ENCODE assay signal across 22 cellular contexts in the genomic region with DNA sequence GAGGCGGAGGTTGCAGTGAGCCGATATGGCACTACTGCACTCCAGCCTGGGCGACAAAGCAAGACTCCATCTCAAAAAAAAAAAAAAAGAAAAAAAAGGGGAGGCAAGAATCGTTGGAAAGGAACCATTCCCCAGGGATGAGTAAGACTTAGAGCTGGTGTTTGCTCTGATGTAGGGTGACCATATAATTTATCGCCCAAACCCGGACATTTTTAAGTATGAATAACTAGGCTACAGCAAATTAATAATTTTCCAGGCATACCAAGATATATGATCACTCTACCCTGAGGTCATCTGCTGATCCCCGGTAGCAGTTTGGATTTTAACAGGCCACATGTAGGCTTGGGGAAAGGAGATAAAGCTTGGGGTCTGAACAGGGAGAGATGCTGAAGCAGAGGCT.
DNase-seq lines count a peak whose midpoint lies in the region; ATAC-seq, FAIRE-seq and TF ChIP-seq lines count a peak whose summit lies in the region.
"Had no signal": no experiment of that assay in that cellular context is flagged by ENCODE, and none has a peak within 500 bp of the region (broad histone marks: within the 10 kb centered on the region; RNA-seq: fewer than 3 reads in every experiment).

No MANE protein-coding gene starts in this region.

- peak in 1 of 2 experiments; percentile 12 for DNase-seq in A549 (ENCODE audit: low read depth in 1 of 2, low spot score in 1 of 2)
- peak; percentile 7 for DNase-seq in H54 (ENCODE audit: insufficient read length, low spot score)
- DNase-seq in M059J (ENCODE audit: low read depth): peak; percentile 36
- peak; percentile 48 for DNase-seq in astrocyte (ENCODE audit: low read depth)
- DNase-seq in stimulated activated naive CD8-positive, alpha-beta T cell treated with anti-CD3 and anti-CD28 coated beads, Interleukin-15, amount 100 ng/mL, for 72 hours: no peak
- DNase-seq in LoVo (ENCODE audit: low spot score): no peak
- no peak for DNase-seq in midbrain (lab: John Stamatoyannopoulos, UW)
- DNase-seq: 8988T; BE2C; CD4-positive, CD25-positive, alpha-beta regulatory T cell; COR-L47; GOT3; Kasumi-1; NCI-H1092 treated with DMSO at 0.1 percent for 48 hours; NCI-H146; NCI-H2029 treated with DMSO at 0.1 percent for 48 hours; NCI-H446 treated with DMSO at 0.1 percent for 48 hours; Peyer's patch; Right ventricle myocardium superior had no signal

- TF ChIP-seq EP300 in A549 (IDR thresholded peaks at IDR 0.05): no peak

- no peaks in the 10 kb centered on the region for H3K79me2 ChIP-seq in astrocyte (ENCODE audit: insufficient read depth, low read length)

- 45% methylated on average over 7 of the region's 7 CpGs for WGBS in A549 (ENCODE audit: missing lambda C conversion rate)

- no peak overlapping the region for H3K4me3 Mint-ChIP-seq in astrocyte (ENCODE audit: unreplicated experiment)
- H3K4me3 Mint-ChIP-seq in stimulated activated naive CD8-positive, alpha-beta T cell treated with anti-CD3 and anti-CD28 coated beads, Interleukin-15, amount 100 ng/mL, for 72 hours: no peak overlapping the region
- H3K4me3 Mint-ChIP-seq: CD4-positive, CD25-positive, alpha-beta regulatory T cell had no signal

- no peaks in the 10 kb centered on the region for H3K27me3 Mint-ChIP-seq in astrocyte (ENCODE audit: low read depth, unreplicated experiment)
- no peaks in the 10 kb centered on the region for H3K27me3 Mint-ChIP-seq in stimulated activated naive CD8-positive, alpha-beta T cell treated with anti-CD3 and anti-CD28 coated beads, Interleukin-15, amount 100 ng/mL, for 72 hours
- H3K27me3 Mint-ChIP-seq: CD4-positive, CD25-positive, alpha-beta regulatory T cell had no signal

- no peaks in the 10 kb centered on the region for H3K36me3 Mint-ChIP-seq in astrocyte (ENCODE audit: low read depth, unreplicated experiment)
- H3K36me3 Mint-ChIP-seq: CD4-positive, CD25-positive, alpha-beta regulatory T cell had no signal

- H3K4me1 ChIP-seq in A549: peaks cover 10% of the 10 kb centered on the region; the same call in 1 of the 3 replicates
- H3K4me1 ChIP-seq in astrocyte (ENCODE audit: insufficient read depth, low read length): no peaks in the 10 kb centered on the region
- H3K4me1 ChIP-seq: BE2C, Peyer's patch had no signal

- CTCF ChIA-PET in A549 (lab: Yijun Ruan, JAX): no interaction called here

- H4K20me1 ChIP-seq in astrocyte (ENCODE audit: insufficient read depth, low read length): no peaks in the 10 kb centered on the region

- H3K9me3 ChIP-seq in A549 (no peaks in the 10 kb centered on the region), astrocyte (ENCODE audit: insufficient read depth, low read depth, low read length) (no peaks in the 10 kb centered on the region)
- H3K9me3 ChIP-seq: BE2C, Peyer's patch had no signal

- H2AFZ ChIP-seq in astrocyte (ENCODE audit: low read depth, low read length): no peak overlapping the region

- H3K4me2 ChIP-seq in A549 (peak overlapping the region; percentile 5; the same call in 1 of the 3 replicates), astrocyte (ENCODE audit: low read length) (no peak overlapping the region)

- H3K27me3 ChIP-seq in astrocyte (ENCODE audit: insufficient read depth, low read length): no peaks in the 10 kb centered on the region
- H3K27me3 ChIP-seq: BE2C, Peyer's patch had no signal

- TF ChIP-seq CTCF in A549 (IDR thresholded peaks at IDR 0.05): no peak
- TF ChIP-seq CTCF in astrocyte (IDR thresholded peaks at IDR 0.05; ENCODE audit: insufficient read depth, low read depth, low read length): no peak

- no peak for TF ChIP-seq RAD21 in A549 (conservative IDR thresholded peaks at IDR 0.05 in 1 of 2, IDR thresholded peaks at IDR 0.05 in 1 of 2)

- TF ChIP-seq POLR2A in A549 (IDR thresholded peaks at IDR 0.05; ENCODE audit: low read length) (no peak), H54 (IDR thresholded peaks at IDR 0.05; ENCODE audit: low read depth, low read length) (no peak)

- H3K4me1 Mint-ChIP-seq in astrocyte (ENCODE audit: low read depth, unreplicated experiment): peaks cover 12% of the 10 kb centered on the region
- H3K4me1 Mint-ChIP-seq in stimulated activated naive CD8-positive, alpha-beta T cell treated with anti-CD3 and anti-CD28 coated beads, Interleukin-15, amount 100 ng/mL, for 72 hours: no peaks in the 10 kb centered on the region

- POLR2A ChIA-PET in A549 (lab: Yijun Ruan, JAX): interaction anchor here (0.7 kb wide), 1 partner anchor 296 kb away, joined by 4 read pairs; no protein-coding TSS in a partner anchor

- H3K27ac ChIP-seq in A549 (0 out of 6 replicates have a peak overlapping the region, but pooled peaks of 1 of the 2 experiments have one; percentile 38), astrocyte (ENCODE audit: low read depth, low read length) (no peak overlapping the region)
- H3K27ac ChIP-seq: Peyer's patch had no signal

- H3K4me3 ChIP-seq in A549 (no peak overlapping the region), astrocyte (ENCODE audit: insufficient read depth, low read depth, low read length) (no peak overlapping the region)
- H3K4me3 ChIP-seq: Peyer's patch had no signal

- H3K36me3 ChIP-seq in astrocyte (ENCODE audit: insufficient read depth, low read length): no peaks in the 10 kb centered on the region
- H3K36me3 ChIP-seq: BE2C, Peyer's patch had no signal

- ATAC-seq in A549: peak; percentile 62 to 72; a peak in 5 of 6 replicates
- no peak for ATAC-seq in stimulated activated naive CD8-positive, alpha-beta T cell treated with anti-CD3 and anti-CD28 coated beads, Interleukin-15, amount 100 ng/mL, for 72 hours
- no peak for ATAC-seq in HG03571 (IDR thresholded peaks at IDR 0.05; ENCODE audit: unreplicated experiment)

- H3K9ac ChIP-seq in astrocyte (ENCODE audit: low read length): no peak overlapping the region

- H3K27ac Mint-ChIP-seq in astrocyte (ENCODE audit: unreplicated experiment): no peak overlapping the region
- H3K27ac Mint-ChIP-seq in stimulated activated naive CD8-positive, alpha-beta T cell treated with anti-CD3 and anti-CD28 coated beads, Interleukin-15, amount 100 ng/mL, for 72 hours: no peak overlapping the region
- H3K27ac Mint-ChIP-seq: CD4-positive, CD25-positive, alpha-beta regulatory T cell had no signal

- H3K9me3 Mint-ChIP-seq in astrocyte (ENCODE audit: unreplicated experiment): no peaks in the 10 kb centered on the region
- H3K9me3 Mint-ChIP-seq in stimulated activated naive CD8-positive, alpha-beta T cell treated with anti-CD3 and anti-CD28 coated beads, Interleukin-15, amount 100 ng/mL, for 72 hours: no peaks in the 10 kb centered on the region
- H3K9me3 Mint-ChIP-seq: CD4-positive, CD25-positive, alpha-beta regulatory T cell had no signal

- no peak for FAIRE-seq in A549 (lab: Jason Lieb, UNC)
- peak; percentile 62 for FAIRE-seq in H54 (lab: Jason Lieb, UNC)
- no peak for FAIRE-seq in astrocyte (lab: Jason Lieb, UNC)
- FAIRE-seq: GM12891, GM18507 had no signal

TF ChIP-seq in A549, 52 proteins besides CTCF, POLR2A, EP300 and RAD21:
- TF ChIP-seq ZSCAN20 (CRISPR knock-in tag; IDR thresholded peaks at IDR 0.05) (no peak), RCOR1 (IDR thresholded peaks at IDR 0.05; ENCODE audit: low read depth, low read length) (no peak), MYC (IDR thresholded peaks at IDR 0.05; ENCODE audit: borderline replicate concordance, low read length) (no peak), MAFK (IDR thresholded peaks at IDR 0.05; ENCODE audit: partially characterized antibody) (no peak), SREBF2 (IDR thresholded peaks at IDR 0.05) (no peak), SMC3 (IDR thresholded peaks at IDR 0.05) (no peak)
- TF ChIP-seq, protein P1, sequence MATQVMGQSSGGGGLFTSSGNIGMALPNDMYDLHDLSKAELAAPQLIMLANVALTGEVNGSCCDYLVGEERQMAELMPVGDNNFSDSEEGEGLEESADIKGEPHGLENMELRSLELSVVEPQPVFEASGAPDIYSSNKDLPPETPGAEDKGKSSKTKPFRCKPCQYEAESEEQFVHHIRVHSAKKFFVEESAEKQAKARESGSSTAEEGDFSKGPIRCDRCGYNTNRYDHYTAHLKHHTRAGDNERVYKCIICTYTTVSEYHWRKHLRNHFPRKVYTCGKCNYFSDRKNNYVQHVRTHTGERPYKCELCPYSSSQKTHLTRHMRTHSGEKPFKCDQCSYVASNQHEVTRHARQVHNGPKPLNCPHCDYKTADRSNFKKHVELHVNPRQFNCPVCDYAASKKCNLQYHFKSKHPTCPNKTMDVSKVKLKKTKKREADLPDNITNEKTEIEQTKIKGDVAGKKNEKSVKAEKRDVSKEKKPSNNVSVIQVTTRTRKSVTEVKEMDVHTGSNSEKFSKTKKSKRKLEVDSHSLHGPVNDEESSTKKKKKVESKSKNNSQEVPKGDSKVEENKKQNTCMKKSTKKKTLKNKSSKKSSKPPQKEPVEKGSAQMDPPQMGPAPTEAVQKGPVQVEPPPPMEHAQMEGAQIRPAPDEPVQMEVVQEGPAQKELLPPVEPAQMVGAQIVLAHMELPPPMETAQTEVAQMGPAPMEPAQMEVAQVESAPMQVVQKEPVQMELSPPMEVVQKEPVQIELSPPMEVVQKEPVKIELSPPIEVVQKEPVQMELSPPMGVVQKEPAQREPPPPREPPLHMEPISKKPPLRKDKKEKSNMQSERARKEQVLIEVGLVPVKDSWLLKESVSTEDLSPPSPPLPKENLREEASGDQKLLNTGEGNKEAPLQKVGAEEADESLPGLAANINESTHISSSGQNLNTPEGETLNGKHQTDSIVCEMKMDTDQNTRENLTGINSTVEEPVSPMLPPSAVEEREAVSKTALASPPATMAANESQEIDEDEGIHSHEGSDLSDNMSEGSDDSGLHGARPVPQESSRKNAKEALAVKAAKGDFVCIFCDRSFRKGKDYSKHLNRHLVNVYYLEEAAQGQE (IDR thresholded peaks at IDR 0.05): no peak

Comparison
In these comparisons a context has a peak if more than half of its experiments do, and no peak if none do; other contexts are left out.
1. ATAC-seq: peak in A549 (2 of 2); none in stimulated activated naive CD8-positive, alpha-beta T cell treated with anti-CD3 and anti-CD28 coated beads, Interleukin-15, amount 100 ng/mL, for 72 hours (single experiment) and HG03571 (single experiment).
2. DNase-seq: peak in H54 (single experiment), M059J (single experiment) and astrocyte (single experiment); none in stimulated activated naive CD8-positive, alpha-beta T cell treated with anti-CD3 and anti-CD28 coated beads, Interleukin-15, amount 100 ng/mL, for 72 hours (0 of 2), LoVo (single experiment) and midbrain (single experiment).